ENCODE assay signal across 32 cellular contexts in the genomic region with DNA sequence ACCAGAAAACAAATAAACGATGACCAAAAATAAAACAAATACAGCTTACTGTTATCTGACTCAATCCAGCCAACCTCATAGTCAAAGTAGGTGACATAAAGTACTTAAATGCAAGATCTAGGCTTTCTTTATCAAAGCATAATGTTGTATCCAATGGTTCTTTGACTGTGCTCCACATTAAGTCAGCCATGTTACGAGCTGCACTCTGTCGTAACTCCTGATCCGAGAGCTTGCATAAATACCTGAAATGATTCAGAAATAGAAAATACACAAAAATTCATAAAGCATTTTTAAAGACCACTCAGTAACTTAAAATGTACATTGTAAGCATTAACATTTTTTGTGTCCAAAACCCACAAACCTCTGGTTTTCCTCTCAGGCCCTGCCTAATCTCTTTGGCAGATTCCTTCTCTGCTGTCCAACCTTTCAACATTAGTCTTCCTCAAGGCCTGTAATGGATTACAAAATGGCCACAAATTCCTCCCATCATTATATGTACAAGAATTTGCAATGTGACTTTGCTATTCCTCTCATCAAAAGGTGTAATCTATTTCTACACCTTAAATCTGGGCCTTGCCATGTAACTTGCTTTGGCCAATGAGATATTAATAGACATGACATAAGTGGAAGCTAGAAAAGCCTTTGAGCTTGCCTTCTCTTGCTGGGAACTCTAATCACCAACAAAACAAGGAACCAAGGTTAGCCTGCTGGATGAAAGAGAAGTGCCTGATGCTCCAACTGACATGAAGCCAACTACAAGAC.
A peak's percentile ranks its signal among the peaks of the same experiment; 100 is the strongest.
DNase-seq lines count a peak whose midpoint lies in the region; ATAC-seq, FAIRE-seq and TF ChIP-seq lines count a peak whose summit lies in the region.
"Had no signal": no experiment of that assay in that cellular context is flagged by ENCODE, and none has a peak within 500 bp of the region (broad histone marks: within the 10 kb centered on the region; RNA-seq: fewer than 3 reads in every experiment).

No MANE protein-coding gene starts in this region.

- H4K20me1 ChIP-seq in PC-3 (ENCODE audit: low read length) (peaks cover 4% of the 10 kb centered on the region; the same call in 1 of the 2 replicates), keratinocyte (ENCODE audit: control insufficient read depth, extremely low read depth, insufficient read depth, low read length) (no peaks in the 10 kb centered on the region)

- H3K4me2 ChIP-seq in PC-3 (ENCODE audit: low read length), result no peak overlapping the region
- no peak overlapping the region for H3K4me2 ChIP-seq in keratinocyte (ENCODE audit: control insufficient read depth, extremely low read depth, insufficient read depth, low read depth, low read length)
- H3K4me2 ChIP-seq: KMS-11 had no signal

- H3K9me1 ChIP-seq in keratinocyte (ENCODE audit: control insufficient read depth, extremely low read depth, insufficient read depth, low read length), result no peaks in the 10 kb centered on the region

- H3K4me3 ChIP-seq in CD4-positive, alpha-beta memory T cell (ENCODE audit: low read length in 2 of 2), result no peak overlapping the region
- no peak overlapping the region for H3K4me3 ChIP-seq in PC-3 (ENCODE audit: low read length)
- no peak overlapping the region for H3K4me3 ChIP-seq in fibroblast of the aortic adventitia (ENCODE audit: low read depth, low read length)
- H3K4me3 ChIP-seq in keratinocyte (ENCODE audit: control insufficient read depth in 2 of 3, extremely low read depth in 1 of 3, insufficient read depth in 2 of 3, low read depth in 1 of 3, low read length in 3 of 3), result no peak overlapping the region
- no peak overlapping the region for H3K4me3 ChIP-seq in CD8-positive, alpha-beta memory T cell (ENCODE audit: low read length)
- H3K4me3 ChIP-seq: ascending aorta, dorsolateral prefrontal cortex, spleen, upper lobe of right lung had no signal

- no peaks in the 10 kb centered on the region for H3K4me1 ChIP-seq in CD4-positive, alpha-beta memory T cell (ENCODE audit: insufficient read depth, low read length)
- no peaks in the 10 kb centered on the region for H3K4me1 ChIP-seq in PC-3 (ENCODE audit: insufficient read depth, low read length)
- H3K4me1 ChIP-seq in keratinocyte (ENCODE audit: control insufficient read depth, extremely low read depth, insufficient read depth, low read length), result no peaks in the 10 kb centered on the region
- H3K4me1 ChIP-seq in CD8-positive, alpha-beta memory T cell (ENCODE audit: insufficient read depth, low read length), result no peaks in the 10 kb centered on the region
- H3K4me1 ChIP-seq: spleen, upper lobe of right lung had no signal

- TF ChIP-seq CTCF in PC-3 (conservative IDR thresholded peaks at IDR 0.05; ENCODE audit: low read depth, low read length) (no peak), fibroblast of the aortic adventitia (IDR thresholded peaks at IDR 0.05; ENCODE audit: insufficient read depth, low read length) (no peak), keratinocyte (optimal IDR thresholded peaks at IDR 0.05 in 1 of 3, IDR thresholded peaks at IDR 0.05 in 1 of 3, conservative IDR thresholded peaks at IDR 0.05 in 1 of 3; ENCODE audit: extremely low read depth in 1 of 3, insufficient read depth in 2 of 3, low read length in 3 of 3) (no peak)

- H3K4me1 Mint-ChIP-seq in CD4-positive, alpha-beta memory T cell, result peaks cover 9 to 19% (median 12%) of the 10 kb centered on the region in 4 donors
- H3K4me1 Mint-ChIP-seq in CD8-positive, alpha-beta memory T cell, result peaks cover 14 to 16% (median 15%) of the 10 kb centered on the region in 3 donors
- H3K4me1 Mint-ChIP-seq: B cell had no signal

- dilution Hi-C loops in keratinocyte (cut with MboI; ENCODE audit: extremely low pct_ligation_motif_present, low sequenced_read_pairs), result no loop called here

- H3K9me3 ChIP-seq in CD4-positive, alpha-beta memory T cell (ENCODE audit: control insufficient read depth in 1 of 2, low read length in 2 of 2), result no peaks in the 10 kb centered on the region
- no peaks in the 10 kb centered on the region for H3K9me3 ChIP-seq in PC-3 (ENCODE audit: low read length)
- no peaks in the 10 kb centered on the region for H3K9me3 ChIP-seq in keratinocyte (ENCODE audit: control insufficient read depth, low read depth, low read length)
- no peaks in the 10 kb centered on the region for H3K9me3 ChIP-seq in CD8-positive, alpha-beta memory T cell (ENCODE audit: low read length)
- H3K9me3 ChIP-seq: ascending aorta, spleen, upper lobe of right lung had no signal

- ATAC-seq in PC-3 (peak; percentile 20; the same call in 1 of the 2 replicates), sciatic nerve (no peak)
- ATAC-seq: activated CD8-positive, alpha-beta T cell treated with anti-CD3 and anti-CD28 coated beads, Interleukin-2, amount 10 ng/mL, durations not matched to agents 7 days and 5 days; left colon; T-helper 17 cell had no signal

- TF ChIP-seq POLR2A in H54 (IDR thresholded peaks at IDR 0.05; ENCODE audit: low read depth, low read length), result no peak

- POLR2A ChIA-PET in CD4-positive, alpha-beta memory T cell (lab: Charles Lee; ENCODE audit: partially characterized antibody), result no interaction called here
- POLR2A ChIA-PET in PC-3 (lab: Charles Lee; ENCODE audit: unreplicated experiment), result no interaction called here
- POLR2A ChIA-PET in CD8-positive, alpha-beta memory T cell (lab: Charles Lee), result no interaction called here

- H3K9me3 Mint-ChIP-seq in CD4-positive, alpha-beta memory T cell, result no peaks in the 10 kb centered on the region
- H3K9me3 Mint-ChIP-seq in CD8-positive, alpha-beta memory T cell, result no peaks in the 10 kb centered on the region
- H3K9me3 Mint-ChIP-seq: central memory CD8-positive, alpha-beta T cell had no signal

- no peak for DNase-seq in CD4-positive, alpha-beta memory T cell
- DNase-seq in PC-3 (no peak), fibroblast of the aortic adventitia (ENCODE audit: low read depth) (peak; percentile 56), keratinocyte (ENCODE audit: low read depth, low spot score) (no peak), sciatic nerve (ENCODE audit: low spot score) (no peak), H54 (ENCODE audit: insufficient read length, low spot score) (no peak)
- no peak for DNase-seq in CD8-positive, alpha-beta memory T cell
- DNase-seq in stimulated activated CD4-positive, alpha-beta T cell treated with anti-CD3 and anti-CD28 coated beads, Interleukin-12 subunit alpha, Interleukin-12 subunit beta, amount 100 ng/mL, for 4 hours, result no peak
- DNase-seq: activated CD8-positive, alpha-beta T cell treated with anti-CD3 and anti-CD28 coated beads, Interleukin-2, amount 10 ng/mL, durations not matched to agents 7 days and 5 days; activated effector memory CD4-positive, alpha-beta T cell treated with Interleukin-2 at 50 U/mL for 16 hours; activated T-cell treated with anti-CD3 and anti-CD28 coated beads for 4 hours; dorsolateral prefrontal cortex; HCEC 1CT; left colon; mesenchymal stem cell; MM.1S; NCI-H1436; NCI-H2081 treated with DMSO at 0.1 percent for 48 hours; NCI-H345; NCI-H774; nucleus accumbens; spleen; stimulated activated CD4-positive, alpha-beta T cell treated with anti-CD3 and anti-CD28 coated beads, Interleukin-4, amount 100 ng/mL, for 1 hour; substantia nigra; T-helper 17 cell; upper lobe of right lung had no signal

- H3K79me2 ChIP-seq in PC-3 (ENCODE audit: low read length) (no peaks in the 10 kb centered on the region), keratinocyte (ENCODE audit: control insufficient read depth, insufficient read depth, low read length) (no peaks in the 10 kb centered on the region)

- peaks cover 36% of the 10 kb centered on the region for H3K36me3 ChIP-seq in CD4-positive, alpha-beta memory T cell (ENCODE audit: insufficient read depth, low read length)
- peaks cover 27% of the 10 kb centered on the region; the same call in 1 of the 2 replicates for H3K36me3 ChIP-seq in PC-3 (ENCODE audit: low read depth, low read length)
- H3K36me3 ChIP-seq in keratinocyte (ENCODE audit: control insufficient read depth in 2 of 2, extremely low read depth in 1 of 2, insufficient read depth in 2 of 2, low read length in 2 of 2), result peaks cover 9 to 11% of the 10 kb centered on the region in 2 experiments
- H3K36me3 ChIP-seq in CD8-positive, alpha-beta memory T cell (ENCODE audit: insufficient read depth, low read length), result peaks cover 20% of the 10 kb centered on the region

- no peaks in the 10 kb centered on the region for H3K27me3 ChIP-seq in CD4-positive, alpha-beta memory T cell (ENCODE audit: insufficient read depth, low read length)
- H3K27me3 ChIP-seq in PC-3 (ENCODE audit: low read length), result no peaks in the 10 kb centered on the region
- H3K27me3 ChIP-seq in keratinocyte (ENCODE audit: control insufficient read depth, extremely low read depth, insufficient read depth, low read length), result no peaks in the 10 kb centered on the region
- no peaks in the 10 kb centered on the region for H3K27me3 ChIP-seq in CD8-positive, alpha-beta memory T cell (ENCODE audit: insufficient read depth, low read length, poor library complexity, severe bottlenecking)
- H3K27me3 ChIP-seq: ascending aorta, dorsolateral prefrontal cortex, spleen, upper lobe of right lung had no signal

- no peaks in the 10 kb centered on the region for H3K27me3 Mint-ChIP-seq in CD4-positive, alpha-beta memory T cell
- peaks cover 0 to 2% of the 10 kb centered on the region in 2 donors for H3K27me3 Mint-ChIP-seq in CD8-positive, alpha-beta memory T cell
- H3K27me3 Mint-ChIP-seq: activated naive CD8-positive, alpha-beta T cell; B cell; central memory CD8-positive, alpha-beta T cell; T-helper 17 cell had no signal

- peak overlapping the region in 4 of 7 donors; percentile 13 to 70 (median 28) for H3K27ac Mint-ChIP-seq in CD4-positive, alpha-beta memory T cell
- peak overlapping the region in 2 of 8 donors; percentile 2 to 24 for H3K27ac Mint-ChIP-seq in CD8-positive, alpha-beta memory T cell
- H3K27ac Mint-ChIP-seq: activated CD8-positive, alpha-beta T cell treated with anti-CD3 and anti-CD28 coated beads, Interleukin-2, amount 10 ng/mL, durations not matched to agents 7 days and 5 days; B cell; T-helper 17 cell had no signal

- H3F3A ChIP-seq in PC-3 (ENCODE audit: low read length, unreplicated experiment), result no peaks in the 10 kb centered on the region

- peaks cover 66 to 76% of the 10 kb centered on the region in 2 donors for H3K36me3 Mint-ChIP-seq in CD4-positive, alpha-beta memory T cell
- H3K36me3 Mint-ChIP-seq in CD8-positive, alpha-beta memory T cell, result peaks cover 15 to 69% (median 24%) of the 10 kb centered on the region in 3 donors

- no peak overlapping the region for H3K27ac ChIP-seq in CD4-positive, alpha-beta memory T cell (ENCODE audit: low read depth, low read length)
- H3K27ac ChIP-seq in PC-3 (ENCODE audit: low read length), result no peak overlapping the region
- no peak overlapping the region for H3K27ac ChIP-seq in keratinocyte (ENCODE audit: control insufficient read depth, insufficient read depth, low read length)
- no peak overlapping the region for H3K27ac ChIP-seq in CD8-positive, alpha-beta memory T cell (ENCODE audit: low read depth, low read length)
- H3K27ac ChIP-seq: KMS-11, spleen, upper lobe of right lung had no signal

- H3K9me2 ChIP-seq in PC-3 (replicated peaks; ENCODE audit: low read length), result no peaks in the 10 kb centered on the region

- no peak overlapping the region for H3K9ac ChIP-seq in PC-3 (ENCODE audit: low read length)
- no peak overlapping the region for H3K9ac ChIP-seq in keratinocyte (ENCODE audit: control insufficient read depth, extremely low read depth, insufficient read depth, low read length)
- H3K9ac ChIP-seq: KMS-11 had no signal

- intact Hi-C loops in CD4-positive, alpha-beta memory T cell (cut with micrococcal nuclease), result no loop called here
- intact Hi-C loops in PC-3 (cut with micrococcal nuclease) (no loop called here), sciatic nerve (cut with DNase I) (no loop called here)

- CTCF ChIA-PET in CD4-positive, alpha-beta memory T cell (lab: Charles Lee; ENCODE audit: partially characterized antibody), result no interaction called here
- CTCF ChIA-PET in PC-3 (lab: Charles Lee), result no interaction called here
- CTCF ChIA-PET in CD8-positive, alpha-beta memory T cell (lab: Charles Lee), result no interaction called here

- H2AFZ ChIP-seq in PC-3 (ENCODE audit: low read length), result no peak overlapping the region
- no peak overlapping the region for H2AFZ ChIP-seq in keratinocyte (ENCODE audit: control insufficient read depth, low read length)

- FAIRE-seq in keratinocyte (lab: Jason Lieb, UNC) (peak; percentile 9), H54 (lab: Jason Lieb, UNC) (no peak)
- FAIRE-seq: endothelial cell of umbilical vein had no signal

- BruUV-seq in PC-3 (replicated peaks; lab: Mats Ljungman, UMichigan), result no TSS peak

- H3K4me3 Mint-ChIP-seq in CD4-positive, alpha-beta memory T cell, result no peak overlapping the region
- H3K4me3 Mint-ChIP-seq in CD8-positive, alpha-beta memory T cell, result no peak overlapping the region
- H3K4me3 Mint-ChIP-seq: activated CD8-positive, alpha-beta T cell treated with anti-CD3 and anti-CD28 coated beads, Interleukin-2, amount 10 ng/mL, durations not matched to agents 7 days and 5 days; activated naive CD8-positive, alpha-beta T cell; B cell; central memory CD8-positive, alpha-beta T cell; T-helper 17 cell had no signal
